ENCODE assay signal across 21 cellular contexts in the genomic region with DNA sequence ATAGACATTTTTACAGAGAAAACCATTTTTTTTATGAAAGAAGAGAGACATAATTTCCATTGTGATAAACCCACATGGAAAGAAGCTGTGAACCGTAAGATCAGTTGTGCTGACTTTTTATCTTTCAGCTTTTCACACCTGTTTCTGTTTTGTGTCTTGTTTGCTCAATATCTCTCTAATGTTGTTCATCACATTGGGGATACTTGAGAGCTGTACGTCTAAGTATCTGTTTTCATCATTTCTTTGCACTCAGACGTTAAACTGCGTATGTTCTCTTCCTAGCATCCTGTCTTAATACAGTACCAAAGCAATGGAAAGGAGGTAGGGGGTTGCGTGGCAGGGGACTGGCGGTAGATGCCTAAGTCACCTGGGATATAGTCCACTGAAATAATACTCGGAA.
DNase-seq lines count a peak whose midpoint lies in the region; ATAC-seq and TF ChIP-seq lines count a peak whose summit lies in the region.
"Had no signal": no experiment of that assay in that cellular context is flagged by ENCODE, and none has a peak within 500 bp of the region (broad histone marks: within the 10 kb centered on the region; RNA-seq: fewer than 3 reads in every experiment).

No MANE protein-coding gene starts in this region.

- no peaks in the 10 kb centered on the region for H3K36me3 ChIP-seq in endocrine pancreas (ENCODE audit: control insufficient read depth, insufficient read depth, low read length)
- H3K36me3 ChIP-seq in upper lobe of left lung: no peaks in the 10 kb centered on the region
- H3K36me3 ChIP-seq: ascending aorta, BE2C, gastrocnemius medialis, stomach, vagina had no signal

- ATAC-seq in GM18867 (IDR thresholded peaks at IDR 0.05; ENCODE audit: unreplicated experiment) (peak; percentile 18), HG03159 (IDR thresholded peaks at IDR 0.05; ENCODE audit: unreplicated experiment) (peak; percentile 8), upper lobe of left lung (ENCODE audit: low FRiP score in 2 of 2) (no peak)
- ATAC-seq: gastrocnemius medialis, T-cell had no signal

- no peaks in the 10 kb centered on the region for H3K36me3 Mint-ChIP-seq in activated CD4-positive, alpha-beta memory T cell treated with anti-CD3 and anti-CD28 coated beads, Interleukin-2, amount 10 ng/mL, durations not matched to agents 7 days and 5 days (ENCODE audit: low read depth)
- H3K36me3 Mint-ChIP-seq: memory B cell, T-cell had no signal

- H3K9me3 Mint-ChIP-seq in activated CD4-positive, alpha-beta memory T cell treated with anti-CD3 and anti-CD28 coated beads, Interleukin-2, amount 10 ng/mL, durations not matched to agents 7 days and 5 days: no peaks in the 10 kb centered on the region
- H3K9me3 Mint-ChIP-seq: memory B cell, T-cell had no signal

- H3K27me3 Mint-ChIP-seq in activated CD4-positive, alpha-beta memory T cell treated with anti-CD3 and anti-CD28 coated beads, Interleukin-2, amount 10 ng/mL, durations not matched to agents 7 days and 5 days: no peaks in the 10 kb centered on the region
- H3K27me3 Mint-ChIP-seq: memory B cell, T-cell had no signal

- POLR2A ChIA-PET in activated CD4-positive, alpha-beta memory T cell treated with anti-CD3 and anti-CD28 coated beads, Interleukin-2, amount 10 ng/mL, durations not matched to agents 7 days and 5 days (lab: Charles Lee): no interaction called here

- H3K4me1 Mint-ChIP-seq in activated CD4-positive, alpha-beta memory T cell treated with anti-CD3 and anti-CD28 coated beads, Interleukin-2, amount 10 ng/mL, durations not matched to agents 7 days and 5 days: no peaks in the 10 kb centered on the region
- H3K4me1 Mint-ChIP-seq: memory B cell had no signal

- TF ChIP-seq CTCF in upper lobe of left lung (IDR thresholded peaks at IDR 0.05): no peak

- in situ Hi-C loops in ACHN (cut with HindIII; ENCODE audit: low pct_ligation_motif_present, low pct_unique_long_range_greater_than_20kb, low sequenced_read_pairs): no loop called here

- CTCF ChIA-PET in activated CD4-positive, alpha-beta memory T cell treated with anti-CD3 and anti-CD28 coated beads, Interleukin-2, amount 10 ng/mL, durations not matched to agents 7 days and 5 days (lab: Charles Lee): no interaction called here

- DNase-seq in ACHN (peak; percentile 0), Ammon's horn (ENCODE audit: low spot score) (no peak), upper lobe of left lung (no peak), hypothalamus (lab: John Stamatoyannopoulos, UW) (no peak)
- no peak for DNase-seq in activated CD4-positive, alpha-beta memory T cell treated with anti-CD3 and anti-CD28 coated beads, Interleukin-2, amount 10 ng/mL, durations not matched to agents 7 days and 5 days
- DNase-seq: activated CD4-positive, CD25-positive, alpha-beta regulatory T cell; activated gamma-delta T cell; BE2C; DMS153; gastrocnemius medialis; NCI-H1930; NCI-H82; RPMI8226; stomach; T-cell had no signal

- no peaks in the 10 kb centered on the region for H3K27me3 ChIP-seq in endocrine pancreas (ENCODE audit: control insufficient read depth, insufficient read depth, low read length)
- no peaks in the 10 kb centered on the region for H3K27me3 ChIP-seq in upper lobe of left lung
- H3K27me3 ChIP-seq: ascending aorta, BE2C, gastrocnemius medialis, stomach, vagina had no signal

- no peak overlapping the region for H3K27ac Mint-ChIP-seq in activated CD4-positive, alpha-beta memory T cell treated with anti-CD3 and anti-CD28 coated beads, Interleukin-2, amount 10 ng/mL, durations not matched to agents 7 days and 5 days
- H3K27ac Mint-ChIP-seq: memory B cell, T-cell had no signal

- H3K4me3 ChIP-seq in endocrine pancreas (ENCODE audit: control insufficient read depth, insufficient read depth, low read length) (peak overlapping the region; percentile 74), upper lobe of left lung (no peak overlapping the region)
- H3K4me3 ChIP-seq: ascending aorta, gastrocnemius medialis, stomach, vagina had no signal

- H3K4me3 Mint-ChIP-seq in activated CD4-positive, alpha-beta memory T cell treated with anti-CD3 and anti-CD28 coated beads, Interleukin-2, amount 10 ng/mL, durations not matched to agents 7 days and 5 days: no peak overlapping the region
- H3K4me3 Mint-ChIP-seq: memory B cell, T-cell had no signal

- TF ChIP-seq EP300 in upper lobe of left lung (IDR thresholded peaks at IDR 0.05): no peak

- WGBS in upper lobe of left lung, 2 donors: 81 to 85% methylated on average over 7 of the region's 7 CpGs

- H3K4me1 ChIP-seq in endocrine pancreas (ENCODE audit: control insufficient read depth, insufficient read depth, low read length) (no peaks in the 10 kb centered on the region), upper lobe of left lung (no peaks in the 10 kb centered on the region)
- H3K4me1 ChIP-seq: ascending aorta, gastrocnemius medialis, vagina had no signal

- no peak overlapping the region for H3K27ac ChIP-seq in upper lobe of left lung
- H3K27ac ChIP-seq: ascending aorta, gastrocnemius medialis, vagina had no signal

- H3K9me3 ChIP-seq in endocrine pancreas (ENCODE audit: control insufficient read depth, low read length) (no peaks in the 10 kb centered on the region), upper lobe of left lung (no peaks in the 10 kb centered on the region)
- H3K9me3 ChIP-seq: ascending aorta, BE2C, gastrocnemius medialis, stomach, vagina had no signal

- TF ChIP-seq POLR2A in upper lobe of left lung (IDR thresholded peaks at IDR 0.05): no peak

- no peak overlapping the region for H3K9ac ChIP-seq in endocrine pancreas (ENCODE audit: control insufficient read depth, insufficient read depth, low read length)

Comparison
In these comparisons a context has a peak if more than half of its experiments do, and no peak if none do; other contexts are left out.
1. ATAC-seq: peak in GM18867 (single experiment) and HG03159 (single experiment); none in upper lobe of left lung (0 of 2).